ENCODE assay signal across 19 cellular contexts in genomic region chr3:8524249-8524648, GRCh38. TPM values are rescaled to one million over a fixed set of nuclear protein-coding genes. Genes with fewer than 3 reads are reported as not detected.
DNase-seq lines count a peak whose midpoint lies in the region; ATAC-seq and TF ChIP-seq lines count a peak whose summit lies in the region.
"Had no signal": no experiment of that assay in that cellular context is flagged by ENCODE, and none has a peak within 500 bp of the region (broad histone marks: within the 10 kb centered on the region; RNA-seq: fewer than 3 reads in every experiment).

No MANE protein-coding gene starts in this region.

- no peak overlapping the region for H3K27ac ChIP-seq in osteoblast (ENCODE audit: low read depth, low read length)

- no peak overlapping the region for H3K27ac Mint-ChIP-seq in activated T-helper 17 cell treated with anti-CD3 and anti-CD28 coated beads, Interleukin-2, amount 50 U/mL, for 72 hours
- H3K27ac Mint-ChIP-seq: brain had no signal

- no peak overlapping the region for H3K4me3 ChIP-seq in osteoblast (ENCODE audit: insufficient read depth, low read length)
- H3K4me3 ChIP-seq: K562, upper lobe of left lung had no signal

- in situ Hi-C loops in ACHN (cut with HindIII; ENCODE audit: low pct_ligation_motif_present, low pct_unique_long_range_greater_than_20kb, low sequenced_read_pairs), result no loop called here

- ATAC-seq in GM18511 (IDR thresholded peaks at IDR 0.05; ENCODE audit: unreplicated experiment), result peak; percentile 49
- ATAC-seq in HG03432 (IDR thresholded peaks at IDR 0.05; ENCODE audit: unreplicated experiment), result peak; percentile 60
- ATAC-seq in activated T-helper 17 cell treated with anti-CD3 and anti-CD28 coated beads, Interleukin-2, amount 50 U/mL, for 72 hours (replicated peaks), result peak; percentile 66
- ATAC-seq in left lobe of liver, result no peak
- no peak for ATAC-seq in left colon
- ATAC-seq: K562 had no signal

- peaks cover 30% of the 10 kb centered on the region for H3K79me2 ChIP-seq in osteoblast (ENCODE audit: insufficient read depth, low read length)

- H3K9me3 ChIP-seq in osteoblast (ENCODE audit: low read depth, low read length), result no peaks in the 10 kb centered on the region
- H3K9me3 ChIP-seq: upper lobe of left lung had no signal

- DNase-seq in osteoblast (ENCODE audit: insufficient read length, low spot score, missing footprints) (no peak), left lobe of liver (ENCODE audit: low spot score) (no peak), ACHN (no peak), cerebellar cortex (ENCODE audit: low spot score) (no peak), left colon (no peak)
- DNase-seq: activated CD4-positive, alpha-beta T cell treated with anti-CD3 and anti-CD28 coated beads, Interleukin-2, amount 50 U/mL, for 48 hours; activated gamma-delta T cell treated with Interleukin-2 at 50 U/mL for 16 hours; AML-193; DMS79 treated with DMSO at 0.1 percent for 48 hours; NCI-H1694 treated with DMSO at 0.1 percent for 48 hours; NCI-H510A treated with DMSO at 0.1 percent for 48 hours; stimulated activated CD4-positive, alpha-beta T cell treated with anti-CD3 and anti-CD28 coated beads, Interleukin-1b, Interleukin-23, amount 100 ng/mL, for 48 hours; T1000; upper lobe of left lung had no signal

- intact Hi-C loops in left colon (cut with DNase I, micrococcal nuclease), result no loop called here

- H2AFZ ChIP-seq in osteoblast (ENCODE audit: low read length), result no peak overlapping the region

- H3K9me3 Mint-ChIP-seq in activated T-helper 17 cell treated with anti-CD3 and anti-CD28 coated beads, Interleukin-2, amount 50 U/mL, for 72 hours, result peaks cover 4% of the 10 kb centered on the region

- no peaks in the 10 kb centered on the region for H3K36me3 Mint-ChIP-seq in activated T-helper 17 cell treated with anti-CD3 and anti-CD28 coated beads, Interleukin-2, amount 50 U/mL, for 72 hours (ENCODE audit: low read depth)

- H3K27me3 ChIP-seq in osteoblast (ENCODE audit: insufficient read depth, low read length), result no peaks in the 10 kb centered on the region
- H3K27me3 ChIP-seq: upper lobe of left lung had no signal

- no peaks in the 10 kb centered on the region for H4K20me1 ChIP-seq in osteoblast (ENCODE audit: insufficient read depth, low read length)

- H3K4me2 ChIP-seq in osteoblast (ENCODE audit: insufficient read depth, low read length), result peak overlapping the region; percentile 20

- no peak for TF ChIP-seq CTCF in osteoblast (IDR thresholded peaks at IDR 0.05; ENCODE audit: extremely low read depth, low read depth, low read length)

- H3K27me3 Mint-ChIP-seq in activated T-helper 17 cell treated with anti-CD3 and anti-CD28 coated beads, Interleukin-2, amount 50 U/mL, for 72 hours, result peaks cover 25% of the 10 kb centered on the region
- H3K27me3 Mint-ChIP-seq: brain had no signal

- peaks cover 44% of the 10 kb centered on the region for H3K36me3 ChIP-seq in osteoblast (ENCODE audit: insufficient read depth, low read length)
- H3K36me3 ChIP-seq: upper lobe of left lung had no signal

- no peak overlapping the region for H3K4me3 Mint-ChIP-seq in activated T-helper 17 cell treated with anti-CD3 and anti-CD28 coated beads, Interleukin-2, amount 50 U/mL, for 72 hours
- H3K4me3 Mint-ChIP-seq: brain had no signal

- H3K4me1 ChIP-seq in osteoblast (ENCODE audit: insufficient read depth, low read length), result peaks cover 40% of the 10 kb centered on the region

- no peaks in the 10 kb centered on the region for H3K4me1 Mint-ChIP-seq in activated T-helper 17 cell treated with anti-CD3 and anti-CD28 coated beads, Interleukin-2, amount 50 U/mL, for 72 hours

RNA-seq across cellular contexts. Expression of gene LMCD1, which starts 22.6 kb away (rescaled TPM):
- total RNA-seq in activated T-helper 17 cell treated with anti-CD3 and anti-CD28 coated beads, Interleukin-2, amount 50 U/mL, for 72 hours, result 1 to 10 TPM; 1.6 to 9.8 TPM
- total RNA-seq in osteoblast (213 and 294 TPM in 2 replicates), left lobe of liver (2.9 TPM), left colon (1 to 10 TPM; 5.8 to 7.1 TPM)
- total RNA-seq: K562 had no signal

Comparison
In these comparisons a context has a peak if more than half of its experiments do, and no peak if none do; other contexts are left out.
1. ATAC-seq: peak in GM18511 (single experiment), HG03432 (single experiment) and activated T-helper 17 cell treated with anti-CD3 and anti-CD28 coated beads, Interleukin-2, amount 50 U/mL, for 72 hours (single experiment); none in left lobe of liver (single experiment) and left colon (single experiment).
2. RNA of gene LMCD1, which starts 22.6 kb away (total RNA-seq): 213 to 294 TPM in osteoblast; 1.6 to 9.8 TPM in activated T-helper 17 cell treated with anti-CD3 and anti-CD28 coated beads, Interleukin-2, amount 50 U/mL, for 72 hours, 5.8 to 7.1 TPM in left colon and 2.9 TPM in left lobe of liver (single experiment); every median in the first group is over 10 times any median in the second.